In the genomic region with DNA sequence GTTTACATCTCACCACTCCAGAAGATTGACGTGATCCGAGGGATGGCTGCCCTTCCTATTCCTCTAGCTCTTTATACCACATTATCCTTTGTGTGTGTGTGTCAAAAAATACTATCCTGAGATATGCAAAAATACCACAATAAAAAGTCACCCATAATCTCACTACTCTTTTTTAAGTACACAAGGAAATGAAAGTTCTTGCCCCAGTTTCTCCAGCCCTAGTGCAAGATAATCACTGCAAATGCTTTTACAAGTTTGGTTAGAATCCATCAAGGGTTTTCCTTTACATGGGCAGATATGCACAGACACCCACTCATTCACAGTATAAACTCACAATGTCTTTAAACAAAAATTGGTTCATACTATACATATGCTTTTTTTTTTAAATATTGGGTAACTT, we compare ENCODE assay signal across 14 cellular contexts.
DNase-seq lines count a peak whose midpoint lies in the region; ATAC-seq, FAIRE-seq and TF ChIP-seq lines count a peak whose summit lies in the region.
"Had no signal": no experiment of that assay in that cellular context is flagged by ENCODE, and none has a peak within 500 bp of the region (broad histone marks: within the 10 kb centered on the region; RNA-seq: fewer than 3 reads in every experiment).

No MANE protein-coding gene starts in this region.

- peaks cover 0 to 21% (median 0%) of the 10 kb centered on the region in 5 donors for H3K27me3 Mint-ChIP-seq in naive thymus-derived CD8-positive, alpha-beta T cell
- H3K27me3 Mint-ChIP-seq: CD4-positive, alpha-beta T cell had no signal

- H3K36me3 ChIP-seq in colonic mucosa, result no peaks in the 10 kb centered on the region

- no peak for TF ChIP-seq POLR2A in H54 (IDR thresholded peaks at IDR 0.05; ENCODE audit: low read depth, low read length)

- no peaks in the 10 kb centered on the region for H3K9me3 ChIP-seq in colonic mucosa

- H3K27me3 ChIP-seq in colonic mucosa, result no peaks in the 10 kb centered on the region

- H3K9me3 Mint-ChIP-seq in stimulated activated effector memory CD8-positive, alpha-beta T cell treated with anti-CD3 and anti-CD28 coated beads, Interleukin-12 subunit alpha, Interleukin-12 subunit beta, amount 100 ng/mL, for 72 hours, result no peaks in the 10 kb centered on the region
- H3K9me3 Mint-ChIP-seq in naive thymus-derived CD8-positive, alpha-beta T cell, result peaks cover 0 to 3% (median 0%) of the 10 kb centered on the region in 9 donors
- H3K9me3 Mint-ChIP-seq: CD4-positive, alpha-beta T cell had no signal

- H3K27ac ChIP-seq in colonic mucosa, result no peak overlapping the region

- H3K4me3 ChIP-seq in fibroblast of mammary gland (ENCODE audit: control insufficient read depth, low read depth, low read length) (no peak overlapping the region), colonic mucosa (no peak overlapping the region)

- intact Hi-C loops in colonic mucosa (cut with DNase I), result no loop called here

- no peaks in the 10 kb centered on the region for H3K4me1 Mint-ChIP-seq in stimulated activated effector memory CD8-positive, alpha-beta T cell treated with anti-CD3 and anti-CD28 coated beads, Interleukin-12 subunit alpha, Interleukin-12 subunit beta, amount 100 ng/mL, for 72 hours
- H3K4me1 Mint-ChIP-seq in naive thymus-derived CD8-positive, alpha-beta T cell, result no peaks in the 10 kb centered on the region

- no peaks in the 10 kb centered on the region for H3K36me3 Mint-ChIP-seq in stimulated activated effector memory CD8-positive, alpha-beta T cell treated with anti-CD3 and anti-CD28 coated beads, Interleukin-12 subunit alpha, Interleukin-12 subunit beta, amount 100 ng/mL, for 72 hours
- no peaks in the 10 kb centered on the region for H3K36me3 Mint-ChIP-seq in naive thymus-derived CD8-positive, alpha-beta T cell

- peak; percentile 36 for FAIRE-seq in H54 (lab: Jason Lieb, UNC)

- no peak overlapping the region for H3K27ac Mint-ChIP-seq in stimulated activated effector memory CD8-positive, alpha-beta T cell treated with anti-CD3 and anti-CD28 coated beads, Interleukin-12 subunit alpha, Interleukin-12 subunit beta, amount 100 ng/mL, for 72 hours
- no peak overlapping the region for H3K27ac Mint-ChIP-seq in naive thymus-derived CD8-positive, alpha-beta T cell
- H3K27ac Mint-ChIP-seq: CD4-positive, alpha-beta T cell had no signal

- H3K9ac ChIP-seq in colonic mucosa (ENCODE audit: low read depth in 2 of 2, low read length in 2 of 2), result no peak overlapping the region

- DNase-seq in H54 (ENCODE audit: insufficient read length, low spot score), result no peak
- peak; percentile 15 for DNase-seq in fibroblast of mammary gland (ENCODE audit: low read depth)
- DNase-seq in colonic mucosa, result no peak
- DNase-seq in stimulated activated effector memory CD8-positive, alpha-beta T cell treated with anti-CD3 and anti-CD28 coated beads, Interleukin-12 subunit alpha, Interleukin-12 subunit beta, amount 100 ng/mL, for 72 hours (ENCODE audit: low spot score in 2 of 2), result no peak
- no peak for DNase-seq in naive thymus-derived CD8-positive, alpha-beta T cell
- DNase-seq: CD4-positive, alpha-beta T cell; KG1; NCI-H187 treated with DMSO at 0.1 percent for 48 hours; NCI-H510A treated with DMSO at 0.1 percent for 48 hours; SIG-M5; T-helper 2 cell had no signal

- POLR2A ChIA-PET in naive thymus-derived CD8-positive, alpha-beta T cell (lab: Charles Lee), result no interaction called here

- no peak for TF ChIP-seq CTCF in fibroblast of mammary gland (conservative IDR thresholded peaks at IDR 0.05; ENCODE audit: control insufficient read depth, insufficient read depth, low read depth, low read length)
- TF ChIP-seq CTCF in colonic mucosa (IDR thresholded peaks at IDR 0.05), result no peak

- H3K4me1 ChIP-seq in colonic mucosa, result no peaks in the 10 kb centered on the region

- ATAC-seq in GM18868 (IDR thresholded peaks at IDR 0.05; ENCODE audit: unreplicated experiment), result peak; percentile 79
- ATAC-seq in HG03469 (IDR thresholded peaks at IDR 0.05; ENCODE audit: unreplicated experiment), result peak; percentile 47
- ATAC-seq in GM18873 (IDR thresholded peaks at IDR 0.05; ENCODE audit: low FRiP score, unreplicated experiment), result no peak
- ATAC-seq in stimulated activated effector memory CD8-positive, alpha-beta T cell treated with anti-CD3 and anti-CD28 coated beads, Interleukin-12 subunit alpha, Interleukin-12 subunit beta, amount 100 ng/mL, for 72 hours, result no peak
- no peak for ATAC-seq in naive thymus-derived CD8-positive, alpha-beta T cell

- no peak overlapping the region for H3K4me3 Mint-ChIP-seq in stimulated activated effector memory CD8-positive, alpha-beta T cell treated with anti-CD3 and anti-CD28 coated beads, Interleukin-12 subunit alpha, Interleukin-12 subunit beta, amount 100 ng/mL, for 72 hours
- H3K4me3 Mint-ChIP-seq in naive thymus-derived CD8-positive, alpha-beta T cell, result no peak overlapping the region
- H3K4me3 Mint-ChIP-seq: CD4-positive, alpha-beta T cell had no signal

Comparison
In these comparisons a context has a peak if more than half of its experiments do, and no peak if none do; other contexts are left out.
1. ATAC-seq: peak in GM18868 (single experiment) and HG03469 (single experiment); none in GM18873 (single experiment), stimulated activated effector memory CD8-positive, alpha-beta T cell treated with anti-CD3 and anti-CD28 coated beads, Interleukin-12 subunit alpha, Interleukin-12 subunit beta, amount 100 ng/mL, for 72 hours (single experiment) and naive thymus-derived CD8-positive, alpha-beta T cell (0 of 2).